20 cellular contexts compared by ENCODE assay signal in genomic region chr20:12963456-12963855, GRCh38. TPM values are rescaled to one million over a fixed set of nuclear protein-coding genes. Genes with fewer than 3 reads are reported as not detected.
"Had no signal": no experiment of that assay in that cellular context is flagged by ENCODE, and none has a peak within 500 bp of the region (broad histone marks: within the 10 kb centered on the region; RNA-seq: fewer than 3 reads in every experiment).

No MANE protein-coding gene starts in this region.

- H3K27me3 Mint-ChIP-seq: dendritic cell treated with granulocyte-macrophage colony-stimulating factor and Interleukin-4, amounts not matched to agents 40 ng/mL and 50 ng/mL, for 4 days; effector memory CD8-positive, alpha-beta T cell; stimulated activated memory B cell treated with anti-CD40 and anti-IgM and Interleukin-4, amounts not matched to agents 10 μg/mL and 1 μg/mL and 100 μg/mL, for 72 hours; stimulated activated naive CD8-positive, alpha-beta T cell treated with anti-CD3 and anti-CD28 coated beads, Interleukin-15, Interleukin-2, amounts not matched to agents 100 ng/mL and 50 ng/mL, for 24 hours had no signal

- DNase-seq: cerebellar nuclear complex; effector memory CD8-positive, alpha-beta T cell; esophagus squamous epithelium; foreskin keratinocyte; head of caudate nucleus; kidney; left cardiac atrium; left ventricle myocardium superior; mesenchymal stem cell; naive thymus-derived CD4-positive, alpha-beta T cell; stimulated activated CD4-positive, alpha-beta T cell treated with anti-CD3 and anti-CD28 coated beads, Interleukin-4, amount 100 ng/mL, for 24 hours; tibial artery; upper lobe of right lung had no signal

- H3K27me3 ChIP-seq: esophagus squamous epithelium, foreskin keratinocyte, hepatocyte, tibial artery, upper lobe of right lung had no signal

- H3K9me3 ChIP-seq: esophagus squamous epithelium, tibial artery, upper lobe of right lung had no signal

- ATAC-seq: effector memory CD8-positive, alpha-beta T cell; foreskin keratinocyte; left cardiac atrium; left ventricle myocardium superior; naive thymus-derived CD4-positive, alpha-beta T cell; stimulated activated memory B cell treated with anti-CD40 and anti-IgM and Interleukin-4, amounts not matched to agents 10 μg/mL and 1 μg/mL and 100 μg/mL, for 72 hours; upper lobe of right lung had no signal

- H3K4me2 ChIP-seq: hepatocyte had no signal

- H3K4me3 ChIP-seq: esophagus squamous epithelium, hepatocyte, lung, tibial artery, upper lobe of right lung had no signal

- H3K9me3 Mint-ChIP-seq: dendritic cell treated with granulocyte-macrophage colony-stimulating factor and Interleukin-4, amounts not matched to agents 40 ng/mL and 50 ng/mL, for 4 days; naive thymus-derived CD4-positive, alpha-beta T cell; stimulated activated memory B cell treated with anti-CD40 and anti-IgM and Interleukin-4, amounts not matched to agents 10 μg/mL and 1 μg/mL and 100 μg/mL, for 72 hours; stimulated activated naive CD8-positive, alpha-beta T cell treated with anti-CD3 and anti-CD28 coated beads, Interleukin-15, Interleukin-2, amounts not matched to agents 100 ng/mL and 50 ng/mL, for 24 hours had no signal

- H3K27ac Mint-ChIP-seq: dendritic cell treated with granulocyte-macrophage colony-stimulating factor and Interleukin-4, amounts not matched to agents 40 ng/mL and 50 ng/mL, for 4 days; effector memory CD8-positive, alpha-beta T cell; naive thymus-derived CD4-positive, alpha-beta T cell; stimulated activated memory B cell treated with anti-CD40 and anti-IgM and Interleukin-4, amounts not matched to agents 10 μg/mL and 1 μg/mL and 100 μg/mL, for 72 hours; stimulated activated naive CD8-positive, alpha-beta T cell treated with anti-CD3 and anti-CD28 coated beads, Interleukin-15, Interleukin-2, amounts not matched to agents 100 ng/mL and 50 ng/mL, for 24 hours had no signal

- H3K4me1 ChIP-seq: esophagus squamous epithelium, tibial artery, upper lobe of right lung had no signal

- H3K27ac ChIP-seq: esophagus squamous epithelium, foreskin keratinocyte, hepatocyte, tibial artery, upper lobe of right lung had no signal

- H3K36me3 ChIP-seq: esophagus squamous epithelium, tibial artery, upper lobe of right lung had no signal

- FAIRE-seq: colon, kidney had no signal

- H3K4me3 Mint-ChIP-seq: dendritic cell treated with granulocyte-macrophage colony-stimulating factor and Interleukin-4, amounts not matched to agents 40 ng/mL and 50 ng/mL, for 4 days; effector memory CD8-positive, alpha-beta T cell; naive thymus-derived CD4-positive, alpha-beta T cell; stimulated activated memory B cell treated with anti-CD40 and anti-IgM and Interleukin-4, amounts not matched to agents 10 μg/mL and 1 μg/mL and 100 μg/mL, for 72 hours; stimulated activated naive CD8-positive, alpha-beta T cell treated with anti-CD3 and anti-CD28 coated beads, Interleukin-15, Interleukin-2, amounts not matched to agents 100 ng/mL and 50 ng/mL, for 24 hours had no signal

- H3K36me3 Mint-ChIP-seq: naive thymus-derived CD4-positive, alpha-beta T cell; stimulated activated memory B cell treated with anti-CD40 and anti-IgM and Interleukin-4, amounts not matched to agents 10 μg/mL and 1 μg/mL and 100 μg/mL, for 72 hours had no signal

- H3K4me1 Mint-ChIP-seq: stimulated activated memory B cell treated with anti-CD40 and anti-IgM and Interleukin-4, amounts not matched to agents 10 μg/mL and 1 μg/mL and 100 μg/mL, for 72 hours had no signal

- H2AFZ ChIP-seq: hepatocyte had no signal

- H3K79me2 ChIP-seq: hepatocyte had no signal

RNA-seq across cellular contexts. Expression of gene SPTLC3, which starts 45.3 kb away (rescaled TPM):
- polyA plus RNA-seq: neural cell had no signal
